In the genomic region with DNA sequence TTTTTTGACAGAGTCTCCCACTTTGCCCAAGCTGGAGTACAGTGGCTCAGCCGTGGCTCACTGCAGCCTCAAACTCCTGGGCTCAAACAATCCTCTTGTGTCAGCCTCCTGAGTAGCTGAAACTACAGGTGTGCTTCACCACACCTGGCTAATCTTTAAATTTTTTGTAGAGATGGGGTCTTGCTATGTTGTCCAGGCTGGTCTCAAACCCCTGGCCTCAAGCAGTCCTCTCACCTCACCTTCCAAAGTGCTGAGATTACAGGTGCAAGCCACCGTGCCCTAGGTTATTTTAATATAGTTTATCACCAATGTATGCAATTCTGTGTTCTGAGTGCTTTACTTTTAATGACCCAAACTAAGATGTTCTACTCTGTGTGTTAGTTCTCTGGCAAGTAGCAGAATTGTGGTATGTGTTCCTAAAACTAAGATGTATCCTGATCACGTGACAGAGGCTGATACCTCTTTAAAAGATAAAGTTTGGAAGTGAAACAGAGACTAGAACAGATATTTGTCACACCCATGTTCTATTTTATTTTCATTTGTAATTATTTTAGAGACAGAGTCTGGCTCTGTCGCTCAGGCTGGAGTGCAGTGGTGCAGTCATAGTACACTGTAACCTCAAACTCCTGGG, we compare ENCODE assay signal across 21 cellular contexts.
"Had no signal": no experiment of that assay in that cellular context is flagged by ENCODE, and none has a peak within 500 bp of the region (broad histone marks: within the 10 kb centered on the region; RNA-seq: fewer than 3 reads in every experiment).

No MANE protein-coding gene starts in this region.

- H3K27me3 ChIP-seq: esophagus muscularis mucosa, gastroesophageal sphincter, hepatocyte, right atrium auricular region, stomach, uterus had no signal

- H3K36me3 Mint-ChIP-seq: memory B cell, mesothelial cell of epicardium, natural killer cell had no signal

- H3K4me2 ChIP-seq: hepatocyte had no signal

- H3K27me3 Mint-ChIP-seq: dendritic cell treated with granulocyte-macrophage colony-stimulating factor and Interleukin-4, amounts not matched to agents 40 ng/mL and 50 ng/mL, for 4 days; effector memory CD8-positive, alpha-beta T cell; memory B cell; type B pancreatic cell had no signal

- H3K9me3 Mint-ChIP-seq: dendritic cell treated with granulocyte-macrophage colony-stimulating factor and Interleukin-4, amounts not matched to agents 40 ng/mL and 50 ng/mL, for 4 days; effector memory CD8-positive, alpha-beta T cell; memory B cell; mesothelial cell of epicardium; natural killer cell; neural crest cell; type B pancreatic cell had no signal

- H3K27ac Mint-ChIP-seq: memory B cell, mesothelial cell of epicardium, natural killer cell, type B pancreatic cell had no signal

- H3K79me2 ChIP-seq: hepatocyte had no signal

- H2AFZ ChIP-seq: hepatocyte had no signal

- H3K36me3 ChIP-seq: esophagus muscularis mucosa, gastroesophageal sphincter, left ventricle myocardium inferior, lower lobe of right lung, right atrium auricular region, stomach, uterus had no signal

- H3K27ac ChIP-seq: epithelial cell of prostate, esophagus muscularis mucosa, gastroesophageal sphincter, hepatocyte, left ventricle myocardium inferior, lower lobe of right lung, right atrium auricular region, stomach, uterus had no signal

- H3K9me3 ChIP-seq: esophagus muscularis mucosa, gastroesophageal sphincter, left ventricle myocardium inferior, lower lobe of right lung, right atrium auricular region, stomach, uterus had no signal

- FAIRE-seq: kidney, small intestine had no signal

- H3K4me3 Mint-ChIP-seq: dendritic cell treated with granulocyte-macrophage colony-stimulating factor and Interleukin-4, amounts not matched to agents 40 ng/mL and 50 ng/mL, for 4 days; effector memory CD8-positive, alpha-beta T cell; memory B cell; mesothelial cell of epicardium; natural killer cell; neural crest cell; type B pancreatic cell had no signal

- DNase-seq: effector memory CD8-positive, alpha-beta T cell; left cardiac atrium; left ventricle myocardium inferior; lower lobe of right lung; natural killer cell; small intestine; stimulated activated CD4-positive, alpha-beta T cell treated with anti-CD3 and anti-CD28 coated beads, Interleukin-12 subunit alpha, Interleukin-12 subunit beta, amount 100 ng/mL, for 4 hours; stimulated activated naive CD4-positive, alpha-beta T cell; stomach; uterus had no signal

- ATAC-seq: effector memory CD8-positive, alpha-beta T cell; gastroesophageal sphincter; left cardiac atrium; lower lobe of right lung; natural killer cell had no signal

- H3K4me3 ChIP-seq: esophagus muscularis mucosa, gastroesophageal sphincter, hepatocyte, left ventricle myocardium inferior, lower lobe of right lung, right atrium auricular region, stomach, uterus had no signal
